ENCODE assay signal across 21 cellular contexts in the genomic region with DNA sequence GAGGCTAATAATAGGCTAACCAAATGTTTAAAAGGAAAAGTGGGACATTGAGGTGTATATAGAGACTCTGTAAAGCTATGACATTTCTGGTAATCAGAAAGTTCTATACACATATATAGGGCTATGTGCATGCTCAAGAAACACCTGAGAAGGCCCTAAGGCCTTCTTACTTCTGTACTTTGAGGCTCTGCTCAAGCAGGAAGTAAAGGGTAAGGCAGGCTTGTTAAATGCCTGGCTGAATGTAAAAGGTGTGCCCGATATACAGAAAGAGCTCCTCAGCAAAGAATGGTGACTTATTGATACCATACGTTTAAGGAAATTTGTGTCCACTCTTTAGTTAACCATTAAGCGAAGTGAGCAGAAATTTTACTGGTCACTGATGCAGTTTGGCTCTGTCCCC.
A peak's percentile ranks its signal among the peaks of the same experiment; 100 is the strongest.
DNase-seq lines count a peak whose midpoint lies in the region; ATAC-seq and TF ChIP-seq lines count a peak whose summit lies in the region.
"Had no signal": no experiment of that assay in that cellular context is flagged by ENCODE, and none has a peak within 500 bp of the region (broad histone marks: within the 10 kb centered on the region; RNA-seq: fewer than 3 reads in every experiment).

No MANE protein-coding gene starts in this region.

- peak overlapping the region; percentile 47; the same call in 1 of the 2 replicates for H2AFZ ChIP-seq in Loucy (ENCODE audit: low read length)
- H2AFZ ChIP-seq: GM23338 had no signal

- peak overlapping the region; percentile 42; the same call in 1 of the 2 replicates for H3K4me2 ChIP-seq in BLaER1
- H3K4me2 ChIP-seq in Loucy (ENCODE audit: low read depth, low read length, poor library complexity, severe bottlenecking) = peak overlapping the region; percentile 9
- H3K4me2 ChIP-seq: A549, GM23338 had no signal

- ATAC-seq in esophagus mucosa = peak; percentile 26
- no peak for ATAC-seq in GM21367 (IDR thresholded peaks at IDR 0.05; ENCODE audit: unreplicated experiment)
- no peak for ATAC-seq in HG02763 (IDR thresholded peaks at IDR 0.05; ENCODE audit: unreplicated experiment)
- ATAC-seq: A549; CD8-positive, alpha-beta T cell; GM12878; GM23338 had no signal

- peak overlapping the region; percentile 27 for H3K4me3 Mint-ChIP-seq in neural crest cell
- H3K4me3 Mint-ChIP-seq: CD4-positive, CD25-positive, alpha-beta regulatory T cell; CD8-positive, alpha-beta T cell; GM23338; HFFc6 had no signal

- H3K36me3 Mint-ChIP-seq in neural crest cell (ENCODE audit: low read depth) = peaks cover 8% of the 10 kb centered on the region
- H3K36me3 Mint-ChIP-seq: CD4-positive, CD25-positive, alpha-beta regulatory T cell; CD8-positive, alpha-beta T cell had no signal

- no peaks in the 10 kb centered on the region for H3K27me3 Mint-ChIP-seq in neural crest cell (ENCODE audit: low read depth)

- no peak overlapping the region for H3K4me3 ChIP-seq in BLaER1
- no peak overlapping the region for H3K4me3 ChIP-seq in Loucy (ENCODE audit: low read length, poor library complexity, severe bottlenecking)
- H3K4me3 ChIP-seq: A549, GM12878, GM23338, HAP-1 had no signal

- no peaks in the 10 kb centered on the region for H3F3A ChIP-seq in Loucy (ENCODE audit: low read depth)

- TF ChIP-seq CTCF in Loucy (conservative IDR thresholded peaks at IDR 0.05; ENCODE audit: low read length) (no peak), neural crest cell (conservative IDR thresholded peaks at IDR 0.05) (no peak)

- no peaks in the 10 kb centered on the region for H3K9me2 ChIP-seq in Loucy (replicated peaks; ENCODE audit: low read depth, low read length)

- DNase-seq in neural crest cell (ENCODE audit: low read depth, low spot score) = no peak
- DNase-seq in activated effector memory CD4-positive, alpha-beta T cell treated with Interleukin-2 at 50 U/mL for 16 hours = no peak
- DNase-seq: 8988T; ACHN; Caco-2; CD4-positive, CD25-positive, alpha-beta regulatory T cell; CD8-positive, alpha-beta T cell; DMS153; EL; GDM1; HFFc6 had no signal

- no peaks in the 10 kb centered on the region for H3K79me2 ChIP-seq in Loucy (ENCODE audit: insufficient read depth, low read length)

- no peak overlapping the region for H3K27ac ChIP-seq in BLaER1
- H3K27ac ChIP-seq: A549, C4-2B had no signal

- H3K27me3 ChIP-seq in BLaER1 (no peaks in the 10 kb centered on the region), Loucy (ENCODE audit: insufficient read depth, low read length, poor library complexity, severe bottlenecking) (no peaks in the 10 kb centered on the region)

- H3K27ac Mint-ChIP-seq in neural crest cell (ENCODE audit: unreplicated experiment) = no peak overlapping the region
- H3K27ac Mint-ChIP-seq: CD4-positive, CD25-positive, alpha-beta regulatory T cell; CD8-positive, alpha-beta T cell; GM23338; HFFc6 had no signal

- H3K36me3 ChIP-seq in BLaER1 (no peaks in the 10 kb centered on the region), Loucy (ENCODE audit: insufficient read depth, low read length) (no peaks in the 10 kb centered on the region)
- H3K36me3 ChIP-seq: HAP-1 had no signal

- H4K20me1 ChIP-seq in BLaER1 = no peaks in the 10 kb centered on the region
- no peaks in the 10 kb centered on the region for H4K20me1 ChIP-seq in Loucy (ENCODE audit: insufficient read depth, low read length, poor library complexity, severe bottlenecking)

- peaks cover 12% of the 10 kb centered on the region; the same call in 1 of the 2 replicates for H3K9me3 ChIP-seq in BLaER1
- H3K9me3 ChIP-seq in Loucy (ENCODE audit: insufficient read depth, low read depth, low read length) = peaks cover 3% of the 10 kb centered on the region; the same call in 1 of the 2 replicates
- H3K9me3 ChIP-seq: A549, HAP-1 had no signal

- H3K4me1 ChIP-seq in BLaER1 (peaks cover 14% of the 10 kb centered on the region), Loucy (ENCODE audit: insufficient read depth, low read length, poor library complexity, severe bottlenecking) (peaks cover 8% of the 10 kb centered on the region)
- H3K4me1 ChIP-seq: A549, Caco-2, HAP-1 had no signal

- H3K9me3 Mint-ChIP-seq in neural crest cell = peaks cover 10% of the 10 kb centered on the region

- H3K4me1 Mint-ChIP-seq in neural crest cell = peaks cover 24% of the 10 kb centered on the region
- H3K4me1 Mint-ChIP-seq: CD4-positive, CD25-positive, alpha-beta regulatory T cell had no signal

- H3K9ac ChIP-seq in BLaER1 (no peak overlapping the region), Loucy (ENCODE audit: low read depth, low read length, poor library complexity, severe bottlenecking) (no peak overlapping the region)
